ENCODE assay signal across 19 cellular contexts in the genomic region with DNA sequence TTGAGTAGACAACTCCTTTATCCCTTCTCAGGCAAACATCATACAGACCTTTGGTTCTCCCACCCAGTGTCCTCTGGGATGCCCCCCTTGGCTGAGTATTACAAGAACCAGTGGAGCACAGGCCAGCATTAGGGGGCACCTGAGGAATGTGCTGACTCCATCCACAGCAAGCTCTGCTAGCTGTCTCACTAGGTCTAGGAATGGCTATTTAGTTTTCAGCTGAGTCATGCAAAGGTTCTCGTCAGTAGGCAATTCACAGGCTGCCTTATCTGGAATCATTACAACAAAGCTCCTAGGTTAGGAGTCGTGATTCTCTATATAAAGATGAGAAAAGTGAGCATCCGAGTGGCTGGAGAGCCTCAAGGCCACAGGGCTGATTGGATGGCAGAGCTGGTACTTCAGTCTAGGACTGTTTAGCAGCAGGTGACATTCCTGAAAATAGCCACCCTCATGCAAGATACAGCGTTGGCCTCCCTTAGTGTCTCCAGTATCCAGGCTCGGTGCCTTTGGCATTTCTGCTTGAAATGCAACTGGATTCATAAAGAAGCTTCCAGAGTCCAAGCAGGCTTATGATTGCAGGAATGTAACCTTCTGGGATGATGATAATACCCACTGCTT.
DNase-seq lines count a peak whose midpoint lies in the region; FAIRE-seq and TF ChIP-seq lines count a peak whose summit lies in the region.
"Had no signal": no experiment of that assay in that cellular context is flagged by ENCODE, and none has a peak within 500 bp of the region (broad histone marks: within the 10 kb centered on the region; RNA-seq: fewer than 3 reads in every experiment).

No MANE protein-coding gene starts in this region.

- H3K4me3 ChIP-seq in bronchial epithelial cell (ENCODE audit: low read depth, low read length), result no peak overlapping the region
- H3K4me3 ChIP-seq: BLaER1 treated with 17β-estradiol and CSF1 and Interleukin-3, amounts not matched to agents 10 nM and 100 nM; breast epithelium; psoas muscle; thyroid gland had no signal

- DNase-seq in EL (peak; percentile 29), HuH-7 (ENCODE audit: low spot score) (peak; percentile 20), bronchial epithelial cell (ENCODE audit: low read depth) (peak; percentile 26), kidney tubule cell (ENCODE audit: low spot score) (peak; percentile 47), superior temporal gyrus (ENCODE audit: extremely low spot score) (no peak), DMS153 (lab: John Stamatoyannopoulos, UW) (no peak), hippocampal formation (lab: John Stamatoyannopoulos, UW) (no peak)
- no peak for DNase-seq in stimulated activated CD4-positive, alpha-beta T cell treated with anti-CD3 and anti-CD28 coated beads, Interleukin-4, amount 100 ng/mL, for 24 hours
- DNase-seq: activated naive CD4-positive, alpha-beta T cell treated with Interleukin-2 at 50 U/mL for 16 hours; DMS79 treated with DMSO at 0.1 percent for 48 hours; left cardiac atrium; NCI-H1092; NCI-H2171 treated with DMSO at 0.1 percent for 48 hours; psoas muscle; thyroid gland; WERI-Rb-1 had no signal

- H3K36me3 ChIP-seq in bronchial epithelial cell (ENCODE audit: control insufficient read depth, insufficient read depth, low read length), result no peaks in the 10 kb centered on the region
- H3K36me3 ChIP-seq: breast epithelium, thyroid gland, WERI-Rb-1 had no signal

- FAIRE-seq in bronchial epithelial cell (lab: Jason Lieb, UNC), result no peak
- FAIRE-seq: GM12891 had no signal

- no peaks in the 10 kb centered on the region for H3K27me3 ChIP-seq in bronchial epithelial cell (ENCODE audit: control insufficient read depth, insufficient read depth, low read length)
- H3K27me3 ChIP-seq: BLaER1 treated with 17β-estradiol and CSF1 and Interleukin-3, amounts not matched to agents 10 nM and 100 nM; breast epithelium; thyroid gland had no signal

- no peak for TF ChIP-seq CTCF in bronchial epithelial cell (IDR thresholded peaks at IDR 0.05; ENCODE audit: insufficient read depth, low read length, severe bottlenecking)

Comparison
In these comparisons a context has a peak if more than half of its experiments do, and no peak if none do; other contexts are left out.
1. DNase-seq: peak in EL (single experiment), HuH-7 (single experiment), bronchial epithelial cell (single experiment) and kidney tubule cell (single experiment); none in superior temporal gyrus (single experiment), stimulated activated CD4-positive, alpha-beta T cell treated with anti-CD3 and anti-CD28 coated beads, Interleukin-4, amount 100 ng/mL, for 24 hours (single experiment), DMS153 (single experiment) and hippocampal formation (0 of 2).